ENCODE assay signal across 20 cellular contexts in genomic region chr14:88225721-88226120, GRCh38.
DNase-seq lines count a peak whose midpoint lies in the region; ATAC-seq and TF ChIP-seq lines count a peak whose summit lies in the region.
"Had no signal": no experiment of that assay in that cellular context is flagged by ENCODE, and none has a peak within 500 bp of the region (broad histone marks: within the 10 kb centered on the region; RNA-seq: fewer than 3 reads in every experiment).

No MANE protein-coding gene starts in this region.

- intact Hi-C loops in activated CD4-positive, alpha-beta T cell treated with anti-CD3 and anti-CD28 coated beads for 36 hours (cut with DNase I, micrococcal nuclease) = no loop called here

- H3K36me3 Mint-ChIP-seq in WTC11 = peaks cover 17% of the 10 kb centered on the region
- H3K36me3 Mint-ChIP-seq in activated CD4-positive, alpha-beta T cell treated with anti-CD3 and anti-CD28 coated beads for 36 hours (ENCODE audit: low read depth) = no peaks in the 10 kb centered on the region

- no peaks in the 10 kb centered on the region for H3K79me2 ChIP-seq in trophoblast cell (ENCODE audit: control insufficient read depth, insufficient read depth, low read length, poor library complexity)

- no peak overlapping the region for H2AK5ac ChIP-seq in trophoblast cell (ENCODE audit: low read length)

- H3K4me3 Mint-ChIP-seq in WTC11 = no peak overlapping the region
- no peak overlapping the region for H3K4me3 Mint-ChIP-seq in activated CD4-positive, alpha-beta T cell treated with anti-CD3 and anti-CD28 coated beads for 36 hours
- H3K4me3 Mint-ChIP-seq: T-helper 1 cell treated with Interleukin-12 subunit alpha and Interleukin-12 subunit beta and Interleukin-4 antibody, amounts not matched to agents 30 μg/mL and 1 μg/mL, for 36 hours had no signal

- no peak overlapping the region for H3K27ac Mint-ChIP-seq in WTC11
- no peak overlapping the region for H3K27ac Mint-ChIP-seq in activated CD4-positive, alpha-beta T cell treated with anti-CD3 and anti-CD28 coated beads for 36 hours
- H3K27ac Mint-ChIP-seq: T-helper 1 cell treated with Interleukin-12 subunit alpha and Interleukin-12 subunit beta and Interleukin-4 antibody, amounts not matched to agents 30 μg/mL and 1 μg/mL, for 36 hours had no signal

- H2BK12ac ChIP-seq in trophoblast cell (ENCODE audit: low read length) = no peak overlapping the region

- H3K27me3 ChIP-seq in trophoblast cell (ENCODE audit: insufficient read depth, low read length) = no peaks in the 10 kb centered on the region
- H3K27me3 ChIP-seq: BE2C had no signal

- no peak overlapping the region for H3K27ac ChIP-seq in trophoblast cell (ENCODE audit: low read depth, low read length)
- H3K27ac ChIP-seq: A549, KMS-11 had no signal

- DNase-seq in NCI-H524 (lab: John Stamatoyannopoulos, UW) = peak; percentile 8 to 52
- no peak for DNase-seq in NCI-H524 treated with DMSO at 0.1 percent for 48 hours (lab: John Stamatoyannopoulos, UW)
- peak; percentile 41 for DNase-seq in NCI-H146 (lab: John Stamatoyannopoulos, UW)
- DNase-seq in WTC11 (ENCODE audit: low spot score) = no peak
- DNase-seq in trophoblast cell = peak; percentile 5 to 6
- DNase-seq in activated CD4-positive, alpha-beta T cell treated with anti-CD3 and anti-CD28 coated beads for 36 hours = no peak
- no peak for DNase-seq in NAMALWA (ENCODE audit: low spot score)
- DNase-seq in middle frontal gyrus (ENCODE audit: extremely low spot score, low spot score) = no peak
- DNase-seq: BE2C, IMR-90, NCI-H1436, NCI-H2029, NCI-H2171 treated with DMSO at 0.1 percent for 48 hours, NCI-H446, NCI-H774, OCI-M1, Right ventricle myocardium superior had no signal

- H3K27me3 Mint-ChIP-seq in WTC11 (ENCODE audit: low read depth) = no peaks in the 10 kb centered on the region
- peaks cover 22% of the 10 kb centered on the region for H3K27me3 Mint-ChIP-seq in activated CD4-positive, alpha-beta T cell treated with anti-CD3 and anti-CD28 coated beads for 36 hours

- POLR2A ChIA-PET in WTC11 (lab: Charles Lee) = no interaction called here
- POLR2A ChIA-PET in activated CD4-positive, alpha-beta T cell treated with anti-CD3 and anti-CD28 coated beads for 36 hours (lab: Charles Lee) = interaction anchor here (0.6 kb wide), 1 partner anchor 22 kb away, joined by 3 read pairs; no protein-coding TSS in a partner anchor

- H3K18ac ChIP-seq in trophoblast cell (ENCODE audit: low read length) = no peak overlapping the region

- H4K8ac ChIP-seq in trophoblast cell (ENCODE audit: low read depth, low read length) = no peak overlapping the region

- H3K79me1 ChIP-seq in trophoblast cell (ENCODE audit: low read length) = no peaks in the 10 kb centered on the region

- H4K91ac ChIP-seq in trophoblast cell (ENCODE audit: low read depth, low read length) = no peak overlapping the region

- no peak for TF ChIP-seq CTCF in WTC11 (IDR thresholded peaks at IDR 0.05)

- no peak overlapping the region for H3K4me3 ChIP-seq in trophoblast cell (ENCODE audit: low read depth, low read length)
- H3K4me3 ChIP-seq: A549 had no signal

- H2AFZ ChIP-seq in trophoblast cell (ENCODE audit: insufficient read depth, low read length, poor library complexity) = no peak overlapping the region

- no peaks in the 10 kb centered on the region for H3K9me3 ChIP-seq in trophoblast cell (ENCODE audit: insufficient read depth, low read depth, low read length)
- H3K9me3 ChIP-seq: A549, BE2C had no signal

- H4K12ac ChIP-seq in trophoblast cell (ENCODE audit: low read depth, low read length) = no peak overlapping the region

- H3K4me2 ChIP-seq in trophoblast cell (ENCODE audit: low read length) = no peak overlapping the region
- H3K4me2 ChIP-seq: A549, KMS-11 had no signal

- WGBS in trophoblast cell (ENCODE audit: extremely low coverage, insufficient coverage, insufficient read length) = no CpG with 5 or more reads among the region's 3 CpGs

- no peak overlapping the region for H3K9ac ChIP-seq in trophoblast cell (ENCODE audit: low read length)
- H3K9ac ChIP-seq: KMS-11 had no signal

- H3K23ac ChIP-seq in trophoblast cell (ENCODE audit: low read length) = no peak overlapping the region

- H2BK5ac ChIP-seq in trophoblast cell (ENCODE audit: low read depth, low read length, poor library complexity) = no peak overlapping the region

- no peak overlapping the region for H2BK120ac ChIP-seq in trophoblast cell (ENCODE audit: insufficient read depth, low read length, poor library complexity)

- no peaks in the 10 kb centered on the region for H3K4me1 ChIP-seq in trophoblast cell (ENCODE audit: control insufficient read depth in 1 of 2, insufficient read depth in 2 of 2, low read length in 2 of 2)
- H3K4me1 ChIP-seq: A549, BE2C had no signal

- peaks cover 26% of the 10 kb centered on the region for H3K9me3 Mint-ChIP-seq in WTC11
- H3K9me3 Mint-ChIP-seq in activated CD4-positive, alpha-beta T cell treated with anti-CD3 and anti-CD28 coated beads for 36 hours (ENCODE audit: low read depth) = peaks cover 17% of the 10 kb centered on the region

- H3K4ac ChIP-seq in trophoblast cell (ENCODE audit: low read depth, low read length) = no peak overlapping the region

- ATAC-seq in WTC11 = peak; percentile 32; the same call in 1 of the 2 replicates
- no peak for ATAC-seq in activated CD4-positive, alpha-beta T cell treated with anti-CD3 and anti-CD28 coated beads for 36 hours
- ATAC-seq: A549 had no signal

- CTCF ChIA-PET in WTC11 (lab: Charles Lee) = interaction anchor here (0.5 to 1.5 kb wide), 5 partner anchors 9 to 212 kb away, joined by 3 to 7 read pairs (median 6); no protein-coding TSS in a partner anchor
- CTCF ChIA-PET in activated CD4-positive, alpha-beta T cell treated with anti-CD3 and anti-CD28 coated beads for 36 hours (lab: Charles Lee) = no interaction called here

- no peaks in the 10 kb centered on the region for H3K36me3 ChIP-seq in trophoblast cell (ENCODE audit: control insufficient read depth in 1 of 2, insufficient read depth in 2 of 2, low read length in 2 of 2)
- H3K36me3 ChIP-seq: BE2C had no signal

- 0 out of 2 replicates have a peak, but pooled peaks cover 7% of the 10 kb centered on the region for H3K4me1 Mint-ChIP-seq in WTC11
- peaks cover 4% of the 10 kb centered on the region for H3K4me1 Mint-ChIP-seq in activated CD4-positive, alpha-beta T cell treated with anti-CD3 and anti-CD28 coated beads for 36 hours

- H3K14ac ChIP-seq in trophoblast cell (ENCODE audit: low read length) = no peak overlapping the region

TF ChIP-seq in WTC11, 78 proteins besides CTCF, POLR2A, EP300 and RAD21:
- TF ChIP-seq FOXK1 (CRISPR knock-in tag; IDR thresholded peaks at IDR 0.05) (no peak), NR2C2 (CRISPR knock-in tag; IDR thresholded peaks at IDR 0.05) (no peak), MYBL2 (CRISPR knock-in tag; IDR thresholded peaks at IDR 0.05) (no peak)
TF ChIP-seq in WTC11: peak in this region for 0.

Comparison
In these comparisons a context has a peak if more than half of its experiments do, and no peak if none do; other contexts are left out.
1. DNase-seq: peak in NCI-H524 (2 of 2), NCI-H146 (single experiment) and trophoblast cell (2 of 2); none in NCI-H524 treated with DMSO at 0.1 percent for 48 hours (single experiment), WTC11 (single experiment), activated CD4-positive, alpha-beta T cell treated with anti-CD3 and anti-CD28 coated beads for 36 hours (single experiment), NAMALWA (single experiment) and middle frontal gyrus (single experiment).